ENCODE assay signal across 1 cellular context in the genomic region with DNA sequence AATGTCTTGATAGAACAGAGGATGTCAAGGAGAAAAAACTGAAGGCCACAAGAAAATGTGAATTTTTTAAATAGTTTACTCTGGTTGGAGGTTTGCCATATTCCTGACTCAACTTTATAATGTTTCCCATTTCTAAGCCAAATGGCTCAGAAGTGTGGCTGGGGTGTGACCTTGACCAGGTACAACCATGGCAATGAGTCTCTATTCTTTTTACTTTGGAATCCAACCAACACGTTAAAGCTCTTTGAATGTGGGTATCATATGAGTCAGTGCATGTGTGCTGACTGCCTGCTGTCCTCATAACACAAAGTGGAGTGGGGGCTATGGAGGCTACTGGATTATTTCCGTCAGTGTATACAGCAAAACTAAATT.
TF ChIP-seq lines count a peak whose summit lies in the region.

No MANE protein-coding gene starts in this region.

TF ChIP-seq in SK-N-SH, 30 proteins besides CTCF, POLR2A, EP300 and RAD21 (continued from another document):
- TF ChIP-seq, protein P1, sequence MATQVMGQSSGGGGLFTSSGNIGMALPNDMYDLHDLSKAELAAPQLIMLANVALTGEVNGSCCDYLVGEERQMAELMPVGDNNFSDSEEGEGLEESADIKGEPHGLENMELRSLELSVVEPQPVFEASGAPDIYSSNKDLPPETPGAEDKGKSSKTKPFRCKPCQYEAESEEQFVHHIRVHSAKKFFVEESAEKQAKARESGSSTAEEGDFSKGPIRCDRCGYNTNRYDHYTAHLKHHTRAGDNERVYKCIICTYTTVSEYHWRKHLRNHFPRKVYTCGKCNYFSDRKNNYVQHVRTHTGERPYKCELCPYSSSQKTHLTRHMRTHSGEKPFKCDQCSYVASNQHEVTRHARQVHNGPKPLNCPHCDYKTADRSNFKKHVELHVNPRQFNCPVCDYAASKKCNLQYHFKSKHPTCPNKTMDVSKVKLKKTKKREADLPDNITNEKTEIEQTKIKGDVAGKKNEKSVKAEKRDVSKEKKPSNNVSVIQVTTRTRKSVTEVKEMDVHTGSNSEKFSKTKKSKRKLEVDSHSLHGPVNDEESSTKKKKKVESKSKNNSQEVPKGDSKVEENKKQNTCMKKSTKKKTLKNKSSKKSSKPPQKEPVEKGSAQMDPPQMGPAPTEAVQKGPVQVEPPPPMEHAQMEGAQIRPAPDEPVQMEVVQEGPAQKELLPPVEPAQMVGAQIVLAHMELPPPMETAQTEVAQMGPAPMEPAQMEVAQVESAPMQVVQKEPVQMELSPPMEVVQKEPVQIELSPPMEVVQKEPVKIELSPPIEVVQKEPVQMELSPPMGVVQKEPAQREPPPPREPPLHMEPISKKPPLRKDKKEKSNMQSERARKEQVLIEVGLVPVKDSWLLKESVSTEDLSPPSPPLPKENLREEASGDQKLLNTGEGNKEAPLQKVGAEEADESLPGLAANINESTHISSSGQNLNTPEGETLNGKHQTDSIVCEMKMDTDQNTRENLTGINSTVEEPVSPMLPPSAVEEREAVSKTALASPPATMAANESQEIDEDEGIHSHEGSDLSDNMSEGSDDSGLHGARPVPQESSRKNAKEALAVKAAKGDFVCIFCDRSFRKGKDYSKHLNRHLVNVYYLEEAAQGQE (IDR thresholded peaks at IDR 0.05; ENCODE audit: low read depth, low read length) = no peak
TF ChIP-seq in SK-N-SH: peak in this region for 0.
